25 cellular contexts compared by ENCODE assay signal in genomic region chr3:129006864-129007263, GRCh38. TPM values are rescaled to one million over a fixed set of nuclear protein-coding genes. Genes with fewer than 3 reads are reported as not detected.
"Had no signal": no experiment of that assay in that cellular context is flagged by ENCODE, and none has a peak within 500 bp of the region (broad histone marks: within the 10 kb centered on the region; RNA-seq: fewer than 3 reads in every experiment).

No MANE protein-coding gene starts in this region.

- H3K4me3 Mint-ChIP-seq: activated T-helper 17 cell treated with anti-CD3 and anti-CD28 coated beads, Interleukin-2, amount 50 U/mL, for 72 hours; central memory CD8-positive, alpha-beta T cell; natural killer cell treated with Interleukin-12 subunit alpha and Interleukin-12 subunit beta and Interleukin-15 and Interleukin-18, amount 100 ng/mL, for 72 hours; T-cell had no signal

- H3K9me3 Mint-ChIP-seq: activated T-helper 17 cell treated with anti-CD3 and anti-CD28 coated beads, Interleukin-2, amount 50 U/mL, for 72 hours; central memory CD8-positive, alpha-beta T cell; natural killer cell treated with Interleukin-12 subunit alpha and Interleukin-12 subunit beta and Interleukin-15 and Interleukin-18, amount 100 ng/mL, for 72 hours; T-cell had no signal

- H3K4me2 ChIP-seq: smooth muscle cell had no signal

- H3K27ac ChIP-seq: brain microvascular endothelial cell had no signal

- ATAC-seq: activated T-helper 17 cell treated with anti-CD3 and anti-CD28 coated beads, Interleukin-2, amount 50 U/mL, for 72 hours; left lobe of liver; natural killer cell treated with Interleukin-12 subunit alpha and Interleukin-12 subunit beta and Interleukin-15 and Interleukin-18, amount 100 ng/mL, for 72 hours; stimulated activated naive CD8-positive, alpha-beta T cell treated with anti-CD3 and anti-CD28 coated beads, Interleukin-15, Interleukin-2, amounts not matched to agents 100 U/mL and 50 U/mL, for 24 hours; T-cell had no signal

- FAIRE-seq: endothelial cell of umbilical vein had no signal

- H3K36me3 ChIP-seq: brain microvascular endothelial cell, gastrocnemius medialis, right atrium auricular region had no signal

- H3K27ac Mint-ChIP-seq: activated T-helper 17 cell treated with anti-CD3 and anti-CD28 coated beads, Interleukin-2, amount 50 U/mL, for 72 hours; natural killer cell treated with Interleukin-12 subunit alpha and Interleukin-12 subunit beta and Interleukin-15 and Interleukin-18, amount 100 ng/mL, for 72 hours; progenitor cell of endocrine pancreas had no signal

- DNase-seq: activated CD4-positive, alpha-beta T cell treated with anti-CD3 and anti-CD28 coated beads for 1 hour; activated CD4-positive, alpha-beta T cell treated with anti-CD3 and anti-CD28 coated beads, Interleukin-2, amount 50 U/mL, for 4 hours; activated naive CD4-positive, alpha-beta T cell treated with Interleukin-2 at 50 U/mL for 16 hours; anterior cingulate cortex; brain microvascular endothelial cell; cortex of kidney; effector CD4-positive, alpha-beta T cell; gastrocnemius medialis; islet precursor cell; mesenchymal stem cell; stimulated activated CD4-positive, alpha-beta T cell treated with anti-CD3 and anti-CD28 coated beads, Interleukin-4, amount 100 ng/mL, for 4 hours; stimulated activated naive CD8-positive, alpha-beta T cell treated with anti-CD3 and anti-CD28 coated beads, Interleukin-15, Interleukin-2, amounts not matched to agents 100 U/mL and 50 U/mL, for 24 hours; T-cell; T1000 had no signal

- H3K4me3 ChIP-seq: gastrocnemius medialis, right atrium auricular region, smooth muscle cell had no signal

- H3K36me3 Mint-ChIP-seq: natural killer cell treated with Interleukin-12 subunit alpha and Interleukin-12 subunit beta and Interleukin-15 and Interleukin-18, amount 100 ng/mL, for 72 hours; T-cell had no signal

- H3K9me3 ChIP-seq: gastrocnemius medialis, right atrium auricular region had no signal

RNA-seq across cellular contexts. Expression of gene EFCC1, which starts 5.8 kb away (rescaled TPM):
- total RNA-seq: activated T-helper 17 cell treated with anti-CD3 and anti-CD28 coated beads, Interleukin-2, amount 50 U/mL, for 72 hours; fibroblast of lung; smooth muscle cell had no signal
- polyA plus RNA-seq: fibroblast of lung had no signal

RNA-seq across cellular contexts. Expression of gene CFAP92, which starts 13.0 kb away (rescaled TPM):
- total RNA-seq: fibroblast of lung, left lobe of liver, right atrium auricular region had no signal

RNA-seq across cellular contexts. Expression of gene GP9, which starts 53.7 kb away (rescaled TPM):
- total RNA-seq: activated T-helper 17 cell treated with anti-CD3 and anti-CD28 coated beads, Interleukin-2, amount 50 U/mL, for 72 hours; endothelial cell of umbilical vein; fibroblast of lung; mucosa of gallbladder; progenitor cell of endocrine pancreas; right atrium auricular region; smooth muscle cell; T-cell; ureter had no signal
- polyA plus RNA-seq: endothelial cell of umbilical vein, fibroblast of lung, smooth muscle cell had no signal
